ENCODE assay signal across 26 cellular contexts in genomic region chr5:129930221-129930620, GRCh38.
DNase-seq lines count a peak whose midpoint lies in the region; FAIRE-seq and TF ChIP-seq lines count a peak whose summit lies in the region.
"Had no signal": no experiment of that assay in that cellular context is flagged by ENCODE, and none has a peak within 500 bp of the region (broad histone marks: within the 10 kb centered on the region; RNA-seq: fewer than 3 reads in every experiment).

No MANE protein-coding gene starts in this region.

- H3K27ac ChIP-seq in tibial artery: no peak overlapping the region
- H3K27ac ChIP-seq: A549; BLaER1 treated with 17β-estradiol and CSF1 and Interleukin-3, amounts not matched to agents 10 nM and 100 nM had no signal

- H3K4me1 ChIP-seq in tibial artery: peaks cover 0 to 6% (median 0%) of the 10 kb centered on the region in 4 donors
- H3K4me1 ChIP-seq: A549; BE2C; BLaER1 treated with 17β-estradiol and CSF1 and Interleukin-3, amounts not matched to agents 10 nM and 100 nM; HAP-1 had no signal

- no peaks in the 10 kb centered on the region for H3K36me3 ChIP-seq in tibial artery
- H3K36me3 ChIP-seq: BE2C, HAP-1 had no signal

- intact Hi-C loops in tibial artery (cut with DNase I; ENCODE audit: low total_unique reads): no loop called here

- H3K4me3 Mint-ChIP-seq in nephron progenitor cell: no peak overlapping the region
- H3K4me3 Mint-ChIP-seq: CD14-positive monocyte; CD4-positive, alpha-beta T cell; CD8-positive, alpha-beta memory T cell; HFFc6 had no signal

- H3K9me3 Mint-ChIP-seq in nephron progenitor cell: no peaks in the 10 kb centered on the region
- H3K9me3 Mint-ChIP-seq: CD14-positive monocyte; CD4-positive, alpha-beta T cell had no signal

- DNase-seq in amniotic epithelial cell (ENCODE audit: low read depth) (peak; percentile 80), fibroblast of pulmonary artery (ENCODE audit: low read depth) (peak; percentile 20), nephron progenitor cell (no peak), RCC 7860 (ENCODE audit: low spot score) (no peak), tibial artery (no peak), GM19239 (ENCODE audit: insufficient read length, low spot score) (no peak)
- DNase-seq: 8988T; ACHN; AML-193; BE2C; CD4-positive, alpha-beta T cell; CD8-positive, alpha-beta memory T cell; DMS 273 treated with DMSO at 0.1 percent for 48 hours; DMS79; EL; GF-D8; GOT3; HFFc6 had no signal

- no peaks in the 10 kb centered on the region for H3K9me3 ChIP-seq in tibial artery
- H3K9me3 ChIP-seq: A549; BE2C; BLaER1 treated with 17β-estradiol and CSF1 and Interleukin-3, amounts not matched to agents 10 nM and 100 nM; HAP-1 had no signal

- peak overlapping the region; percentile 80 for H3K27ac Mint-ChIP-seq in nephron progenitor cell
- H3K27ac Mint-ChIP-seq: CD14-positive monocyte; CD4-positive, alpha-beta T cell; CD8-positive, alpha-beta memory T cell; HFFc6 had no signal

- no peak overlapping the region for H3K4me3 ChIP-seq in fibroblast of pulmonary artery (replicated peaks; ENCODE audit: low read depth, low read length)
- H3K4me3 ChIP-seq in tibial artery: no peak overlapping the region
- H3K4me3 ChIP-seq: A549; BLaER1 treated with 17β-estradiol and CSF1 and Interleukin-3, amounts not matched to agents 10 nM and 100 nM; HAP-1 had no signal

- H3K27me3 ChIP-seq in tibial artery: no peaks in the 10 kb centered on the region
- H3K27me3 ChIP-seq: BLaER1 treated with 17β-estradiol and CSF1 and Interleukin-3, amounts not matched to agents 10 nM and 100 nM had no signal

- no peaks in the 10 kb centered on the region for H3K27me3 Mint-ChIP-seq in nephron progenitor cell (ENCODE audit: low read depth, poor library complexity)
- H3K27me3 Mint-ChIP-seq: CD8-positive, alpha-beta memory T cell had no signal

- FAIRE-seq in RCC 7860 (lab: Jason Lieb, UNC) (no peak), GM19239 (lab: Jason Lieb, UNC) (no peak)
- FAIRE-seq: A549, D721Med, GM12891, GM18507, H54 had no signal

- peaks cover 14% of the 10 kb centered on the region for H3K4me1 Mint-ChIP-seq in nephron progenitor cell
- H3K4me1 Mint-ChIP-seq: CD14-positive monocyte; CD8-positive, alpha-beta memory T cell had no signal

- TF ChIP-seq CTCF in fibroblast of pulmonary artery (IDR thresholded peaks at IDR 0.05; ENCODE audit: low read length, missing control alignments) (no peak), nephron progenitor cell (IDR thresholded peaks at IDR 0.05) (no peak), tibial artery (IDR thresholded peaks at IDR 0.05) (no peak)

- H3K36me3 Mint-ChIP-seq in nephron progenitor cell (ENCODE audit: low read depth): no peaks in the 10 kb centered on the region
- H3K36me3 Mint-ChIP-seq: CD14-positive monocyte; CD8-positive, alpha-beta memory T cell had no signal

Comparison
In these comparisons a context has a peak if more than half of its experiments do, and no peak if none do; other contexts are left out.
1. DNase-seq: peak in amniotic epithelial cell (single experiment) and fibroblast of pulmonary artery (single experiment); none in nephron progenitor cell (single experiment), RCC 7860 (single experiment), tibial artery (0 of 2) and GM19239 (single experiment).